ENCODE assay signal across 15 cellular contexts in genomic region chr2:201911372-201911771, GRCh38.
A peak's percentile ranks its signal among the peaks of the same experiment; 100 is the strongest.
DNase-seq lines count a peak whose midpoint lies in the region; ATAC-seq, FAIRE-seq and TF ChIP-seq lines count a peak whose summit lies in the region.
"Had no signal": no experiment of that assay in that cellular context is flagged by ENCODE, and none has a peak within 500 bp of the region (broad histone marks: within the 10 kb centered on the region; RNA-seq: fewer than 3 reads in every experiment).

No MANE protein-coding gene starts in this region.

- H3K9me3 ChIP-seq in HUES6 (ENCODE audit: control insufficient read depth, insufficient read depth, low read depth, low read length) (no peaks in the 10 kb centered on the region), H1 (ENCODE audit: insufficient read depth in 2 of 2, low read depth in 1 of 2, low read length in 1 of 2) (no peaks in the 10 kb centered on the region), MG63 (no peaks in the 10 kb centered on the region), heart left ventricle (no peaks in the 10 kb centered on the region)

- TF ChIP-seq CTCF in H1 (IDR thresholded peaks at IDR 0.05; ENCODE audit: control extremely low read depth in 1 of 3, insufficient read depth in 1 of 3, low read depth in 1 of 3, low read length in 3 of 3) (no peak), heart left ventricle (IDR thresholded peaks at IDR 0.05) (no peak)

- H2BK12ac ChIP-seq in H1 (ENCODE audit: low read depth, low read length): no peak overlapping the region

- no peak overlapping the region for H3K4ac ChIP-seq in H1 (replicated peaks; ENCODE audit: insufficient read length, low read depth, low read length)

- FAIRE-seq in H1 (lab: Jason Lieb, UNC): no peak
- FAIRE-seq: GM12892, GM19239, HTR-8/SVneo, K562 had no signal

- H2BK20ac ChIP-seq in H1 (ENCODE audit: low read length): no peak overlapping the region

- no peak overlapping the region for H2AK5ac ChIP-seq in H1 (ENCODE audit: low read depth, low read length)

- H3K4me3 ChIP-seq in HUES6 (ENCODE audit: low read depth, low read length): no peak overlapping the region
- H3K4me3 ChIP-seq in H1 (ENCODE audit: extremely low read depth in 1 of 4, insufficient read depth in 2 of 4, low read depth in 3 of 4, low read length in 4 of 4): no peak overlapping the region
- H3K4me3 ChIP-seq in MG63: no peak overlapping the region
- no peak overlapping the region for H3K4me3 ChIP-seq in heart left ventricle
- H3K4me3 ChIP-seq: K562 had no signal

- no peak overlapping the region for H3K23ac ChIP-seq in H1 (ENCODE audit: insufficient read length)

- peak overlapping the region in 1 of 2 experiments; percentile 27; a peak in 2 of 4 replicates for H3K4me2 ChIP-seq in H1 (ENCODE audit: insufficient read depth in 1 of 2, low read depth in 2 of 2, low read length in 2 of 2)

- no peak overlapping the region for H4K8ac ChIP-seq in H1 (ENCODE audit: extremely low read depth, insufficient read depth, low read length)

- H3K27me3 ChIP-seq in HUES6 (ENCODE audit: control insufficient read depth, insufficient read depth, low read length): no peaks in the 10 kb centered on the region
- H3K27me3 ChIP-seq in H1 (replicated peaks in 1 of 4; ENCODE audit: control insufficient read depth in 3 of 4, extremely low read depth in 1 of 4, insufficient read depth in 3 of 4, low read length in 3 of 4): no peaks in the 10 kb centered on the region
- no peaks in the 10 kb centered on the region for H3K27me3 ChIP-seq in MG63
- peaks cover 0 to 10% (median 0%) of the 10 kb centered on the region in 9 donors for H3K27me3 ChIP-seq in heart left ventricle

- TF ChIP-seq POLR2A in H1 (IDR thresholded peaks at IDR 0.05; ENCODE audit: control extremely low read depth in 1 of 2, low read depth in 2 of 2, low read length in 2 of 2) (peak in 1 of 2 experiments; percentile 59; a peak in 1 of 3 replicates), heart left ventricle (IDR thresholded peaks at IDR 0.05) (no peak)

- H2BK120ac ChIP-seq in H1 (replicated peaks; ENCODE audit: low read depth, low read length): peak overlapping the region; percentile 57

- ATAC-seq in GM18861 (IDR thresholded peaks at IDR 0.05; ENCODE audit: unreplicated experiment) (no peak), heart left ventricle (no peak)
- ATAC-seq: CD8-positive, alpha-beta T cell; K562 had no signal

- no peak overlapping the region; the same call in 1 of the 2 replicates for H3K18ac ChIP-seq in H1 (ENCODE audit: extremely low read depth, low read length)

- H2BK5ac ChIP-seq in H1 (ENCODE audit: low read depth, low read length): peak overlapping the region; percentile 44; the same call in 1 of the 2 replicates

- DNase-seq in H1 (ENCODE audit: low read depth in 1 of 2, low spot score in 2 of 2): no peak
- peak; percentile 41 for DNase-seq in mesenteric fat pad (ENCODE audit: low spot score)
- no peak for DNase-seq in MG63
- no peak for DNase-seq in heart left ventricle
- DNase-seq: CD8-positive, alpha-beta T cell; COR-L47; DND-41; GDM1; H9 had no signal

- H3K23me2 ChIP-seq in H1 (ENCODE audit: low read depth, low read length): no peaks in the 10 kb centered on the region

- TF ChIP-seq RAD21 in H1 (IDR thresholded peaks at IDR 0.05 in 1 of 2, conservative IDR thresholded peaks at IDR 0.05 in 1 of 2; ENCODE audit: low read depth in 2 of 2, low read length in 2 of 2): no peak

- H3K14ac ChIP-seq in H1 (ENCODE audit: insufficient read length): no peak overlapping the region

- H2AFZ ChIP-seq in H1 (ENCODE audit: low read length): no peak overlapping the region

- H3K27ac ChIP-seq in HUES6 (ENCODE audit: low read depth, low read length) (no peak overlapping the region), H1 (ENCODE audit: low read depth, low read length) (no peak overlapping the region), heart left ventricle (no peak overlapping the region)

- H3K9ac ChIP-seq in HUES6 (ENCODE audit: low read length) (peak overlapping the region; percentile 37), H1 (replicated peaks in 1 of 4; ENCODE audit: extremely low read depth in 1 of 4, low read depth in 3 of 4, low read length in 3 of 4) (no peak overlapping the region)

- 83% methylated on average over 4 of the region's 4 CpGs; no CpG with 5 or more reads in 1 of the 2 experiments for whole genome bisulfite sequencing in H1 (ENCODE audit: extremely low coverage in 1 of 2, insufficient coverage in 1 of 2, insufficient read length in 1 of 2, insufficient replicate concordance in 2 of 2, low coverage in 1 of 2, low lambda C conversion rate in 2 of 2, missing lambda C conversion rate in 1 of 2), 2 experiments
- 63 to 77% (median 66%) methylated on average over 4 of the region's 4 CpGs for WGBS in heart left ventricle, 4 donors

- no peaks in the 10 kb centered on the region for H3K79me1 ChIP-seq in H1 (ENCODE audit: low read depth, low read length)

- TF ChIP-seq EP300 in H1 (IDR thresholded peaks at IDR 0.05; ENCODE audit: borderline replicate concordance in 1 of 2, low read depth in 2 of 2, low read length in 2 of 2): no peak

- no peaks in the 10 kb centered on the region for H3K79me2 ChIP-seq in H1 (ENCODE audit: control insufficient read depth in 1 of 2, insufficient read depth in 2 of 2, low read length in 2 of 2)

- H4K5ac ChIP-seq in H1 (ENCODE audit: insufficient read length, low read depth, low read length): no peak overlapping the region

- CTCF ChIA-PET in H1 (lab: Charles Lee; ENCODE audit: partially characterized antibody): interaction anchor here (0.7 to 2.5 kb wide), 4 partner anchors 9 to 268 kb away, joined by 3 to 10 read pairs (median 3); no protein-coding TSS in a partner anchor

- H3K4me1 ChIP-seq in HUES6 (ENCODE audit: control insufficient read depth, insufficient read depth, low read length): peaks cover 38% of the 10 kb centered on the region
- H3K4me1 ChIP-seq in H1 (replicated peaks in 1 of 4; ENCODE audit: control insufficient read depth in 3 of 4, insufficient read depth in 4 of 4, low read length in 3 of 4): peaks cover 4 to 23% (median 11%) of the 10 kb centered on the region in 4 experiments; a peak in 5 of 7 replicates
- H3K4me1 ChIP-seq in heart left ventricle: peaks cover 0 to 9% (median 0%) of the 10 kb centered on the region in 12 donors

- no peak overlapping the region for H2BK15ac ChIP-seq in H1 (ENCODE audit: low read length)

- intact Hi-C loops in heart left ventricle (cut with DNase I): no loop called here

- no peak overlapping the region for H4K91ac ChIP-seq in H1 (replicated peaks; ENCODE audit: insufficient read length, low read length)

- H3K36me3 ChIP-seq in HUES6 (ENCODE audit: control insufficient read depth, insufficient read depth, low read length): no peaks in the 10 kb centered on the region
- H3K36me3 ChIP-seq in H1 (ENCODE audit: control insufficient read depth in 2 of 4, insufficient read depth in 4 of 4, low read length in 3 of 4): no peaks in the 10 kb centered on the region
- no peaks in the 10 kb centered on the region for H3K36me3 ChIP-seq in MG63
- H3K36me3 ChIP-seq in heart left ventricle: no peaks in the 10 kb centered on the region

- H4K20me1 ChIP-seq in H1 (replicated peaks in 1 of 2; ENCODE audit: control insufficient read depth in 1 of 2, insufficient read depth in 2 of 2, low read length in 2 of 2): no peaks in the 10 kb centered on the region

- POLR2A ChIA-PET in H1 (lab: Charles Lee; ENCODE audit: partially characterized antibody): interaction anchor here (1.2 to 1.6 kb wide), 2 partner anchors 9 to 45 kb away, joined by 3 to 4 read pairs; no protein-coding TSS in a partner anchor

- H3K56ac ChIP-seq in H1 (replicated peaks; ENCODE audit: insufficient read length, low read depth, low read length): no peak overlapping the region

TF ChIP-seq in H1, 55 proteins besides CTCF, POLR2A, EP300 and RAD21:
- TF ChIP-seq TAF7 (optimal IDR thresholded peaks at IDR 0.05; ENCODE audit: borderline replicate concordance, low read depth, low read length) (peak; percentile 86), SP4 (IDR thresholded peaks at IDR 0.05; ENCODE audit: low read length) (no peak), TBP (IDR thresholded peaks at IDR 0.05; ENCODE audit: low read depth, low read length) (peak; percentile 67), KDM4A (IDR thresholded peaks at IDR 0.05; ENCODE audit: low read depth, low read length, severe bottlenecking) (no peak), MAX (IDR thresholded peaks at IDR 0.05) (no peak), KDM1A (IDR thresholded peaks at IDR 0.05; ENCODE audit: borderline replicate concordance, low read length) (no peak), CREB1 (IDR thresholded peaks at IDR 0.05) (no peak), POLR2AphosphoS5 (IDR thresholded peaks at IDR 0.05; ENCODE audit: low read depth, low read length) (peak; percentile 54)
